ENCODE assay signal across 33 cellular contexts in genomic region chr19:49009828-49010227, GRCh38. TPM values are rescaled to one million over a fixed set of nuclear protein-coding genes. Genes with fewer than 3 reads are reported as not detected.
"Had no signal": no experiment of that assay in that cellular context is flagged by ENCODE, and none has a peak within 500 bp of the region (broad histone marks: within the 10 kb centered on the region; RNA-seq: fewer than 3 reads in every experiment).

No MANE protein-coding gene starts in this region.

- H3K27me3 Mint-ChIP-seq: dendritic cell treated with granulocyte-macrophage colony-stimulating factor and Interleukin-4, amounts not matched to agents 40 ng/mL and 50 ng/mL, for 4 days; effector memory CD8-positive, alpha-beta T cell; naive B cell had no signal

- H3K4me1 Mint-ChIP-seq: endodermal cell, mesothelial cell of epicardium had no signal

- H3K27me3 ChIP-seq: colonic mucosa, esophagus squamous epithelium, gastrocnemius medialis, heart right ventricle, left lung had no signal

- H3K9me3 ChIP-seq: colonic mucosa, esophagus squamous epithelium, gastrocnemius medialis, heart right ventricle, left lung, lower lobe of right lung, mucosa of descending colon had no signal

- ATAC-seq: effector memory CD8-positive, alpha-beta T cell; esophagus mucosa; gastrocnemius medialis; left cardiac atrium; left lung; left ventricle myocardium superior; lower lobe of right lung; mucosa of descending colon had no signal

- H3K4me3 ChIP-seq: colonic mucosa, esophagus squamous epithelium, gastrocnemius medialis, heart right ventricle, left lung, lower lobe of right lung, mucosa of descending colon had no signal

- H3K27ac ChIP-seq: colonic mucosa, epithelial cell of prostate, esophagus squamous epithelium, gastrocnemius medialis, heart right ventricle, left lung, lower lobe of right lung had no signal

- H3K9me3 Mint-ChIP-seq: dendritic cell treated with granulocyte-macrophage colony-stimulating factor and Interleukin-4, amounts not matched to agents 40 ng/mL and 50 ng/mL, for 4 days; effector memory CD8-positive, alpha-beta T cell; endodermal cell; mesothelial cell of epicardium; naive B cell had no signal

- H3K27ac Mint-ChIP-seq: dendritic cell treated with granulocyte-macrophage colony-stimulating factor and Interleukin-4, amounts not matched to agents 40 ng/mL and 50 ng/mL, for 4 days; effector memory CD8-positive, alpha-beta T cell; endodermal cell; mesothelial cell of epicardium; naive B cell had no signal

- H3K4me3 Mint-ChIP-seq: dendritic cell treated with granulocyte-macrophage colony-stimulating factor and Interleukin-4, amounts not matched to agents 40 ng/mL and 50 ng/mL, for 4 days; effector memory CD8-positive, alpha-beta T cell; endodermal cell; mesothelial cell of epicardium; naive B cell had no signal

- DNase-seq: colonic mucosa; cortex of kidney; effector CD8-positive, alpha-beta T cell; effector memory CD8-positive, alpha-beta T cell; endodermal cell; erythroblast; esophagus squamous epithelium; foreskin fibroblast; foreskin melanocyte; gastrocnemius medialis; glutamatergic neuron; head of caudate nucleus; heart right ventricle; hippocampal formation; left cardiac atrium; left lung; left ventricle myocardium superior; lower lobe of right lung; mesenchymal stem cell; mucosa of descending colon; naive B cell had no signal

- H3K4me1 ChIP-seq: colonic mucosa, esophagus squamous epithelium, gastrocnemius medialis, heart right ventricle, left lung, lower lobe of right lung had no signal

- H3K36me3 ChIP-seq: colonic mucosa had no signal

RNA-seq across cellular contexts. Expression of gene LHB, which starts 7.1 kb away (rescaled TPM):
- total RNA-seq: colonic mucosa, dermis microvascular lymphatic vessel endothelial cell, esophagus mucosa, esophagus squamous epithelium, heart right ventricle, left lung, left ventricle myocardium superior, lower lobe of right lung, lung microvascular endothelial cell, mesenteric fat pad, mesothelial cell of epicardium, myocyte had no signal
- polyA plus RNA-seq: heart right ventricle, keratinocyte had no signal

RNA-seq across cellular contexts. Expression of gene CGB3, which starts 14.3 kb away (rescaled TPM):
- total RNA-seq: colonic mucosa, dermis microvascular lymphatic vessel endothelial cell, endodermal cell, esophagus mucosa, esophagus squamous epithelium, gastrocnemius medialis, glomerular endothelial cell, heart right ventricle, kidney epithelial cell, left cardiac atrium, left lung, left ventricle myocardium superior, lower leg skin, lower lobe of right lung, lung microvascular endothelial cell, mesenteric fat pad, mesothelial cell of epicardium, mucosa of descending colon, myocyte had no signal
- polyA plus RNA-seq: heart right ventricle, keratinocyte had no signal

RNA-seq across cellular contexts. Expression of gene CGB2, which starts 21.9 kb away (rescaled TPM):
- total RNA-seq: colonic mucosa, dermis microvascular lymphatic vessel endothelial cell, esophagus mucosa, esophagus squamous epithelium, gastrocnemius medialis, glomerular endothelial cell, heart right ventricle, left cardiac atrium, left lung, left ventricle myocardium superior, lower leg skin, lower lobe of right lung, lung microvascular endothelial cell, mesenteric fat pad, mucosa of descending colon, myocyte had no signal
- polyA plus RNA-seq: heart right ventricle, keratinocyte had no signal
